In the genomic region with DNA sequence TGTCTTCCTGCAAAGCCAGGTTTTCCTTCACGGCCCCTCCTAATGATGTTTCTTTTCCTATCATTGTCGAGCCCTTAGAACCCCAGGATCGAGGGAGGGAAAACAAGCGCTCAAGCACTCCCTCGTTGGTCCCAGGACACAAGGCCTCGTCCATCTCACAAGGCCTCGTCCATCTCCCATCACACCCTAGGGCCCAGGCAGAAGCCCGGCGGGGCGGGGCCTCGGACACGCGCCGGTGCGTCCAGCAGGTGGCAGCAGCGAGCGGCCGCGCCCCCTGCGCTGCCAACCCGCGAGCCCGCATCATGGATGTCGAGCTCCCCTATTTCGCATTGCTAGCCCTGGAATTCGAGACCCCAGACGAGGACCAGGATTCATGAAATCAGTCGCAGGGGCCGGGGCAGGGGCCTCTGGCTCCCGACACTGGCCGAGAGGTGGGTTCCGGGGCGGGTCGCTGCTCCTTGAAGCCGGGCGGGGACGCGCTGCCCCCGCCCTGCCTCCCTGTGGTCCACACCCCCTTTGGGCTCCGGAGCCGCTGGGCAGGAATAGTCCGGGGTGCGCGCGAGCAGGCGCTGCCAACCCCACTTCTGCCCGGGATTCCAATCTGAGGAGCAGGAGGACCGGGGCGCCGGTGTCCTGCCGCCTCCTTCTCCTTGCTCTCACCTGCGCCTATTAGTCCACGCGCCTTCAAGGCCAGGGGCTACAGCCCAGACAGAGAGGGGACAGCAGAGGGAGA, we compare ENCODE assay signal across 8 cellular contexts. TPM values are rescaled to one million over a fixed set of nuclear protein-coding genes. Genes with fewer than 3 reads are reported as not detected.
DNase-seq lines count a peak whose midpoint lies in the region; ATAC-seq, FAIRE-seq and TF ChIP-seq lines count a peak whose summit lies in the region.

Gene ABLIM3 (plus strand): TSS at position 270 of the 733 bp plus-strand sequence. CDS start 603 bp downstream, outside the sequence.

- H3K4me2 ChIP-seq in HepG2 (ENCODE audit: low read depth, low read length): peak within 1 kb of the TSS; percentile 88

- H3K79me2 ChIP-seq in HepG2 (ENCODE audit: insufficient read depth, low read length): no peaks in the 10 kb centered on the region

- no peaks in the 10 kb centered on the region for H3K36me3 ChIP-seq in HepG2 (replicated peaks in 1 of 2; ENCODE audit: control insufficient read depth in 1 of 2, insufficient read depth in 2 of 2, low read length in 2 of 2)

- H3K27me3 ChIP-seq in HepG2 (ENCODE audit: control insufficient read depth in 1 of 2, insufficient read depth in 2 of 2, low read length in 2 of 2): peaks cover 0 to 11% of the 10 kb centered on the region in 2 experiments; a peak in 4 of 5 replicates

- peak within 1 kb of the TSS; percentile 63 for H3K9ac ChIP-seq in HepG2 (ENCODE audit: insufficient read depth, low read depth, low read length)

- BruUV-seq in HepG2 (replicated peaks; lab: Mats Ljungman, UMichigan): no TSS peak

- no peak within 1 kb of the TSS for H2AFZ ChIP-seq in HepG2 (ENCODE audit: low read length)

- H3K4me3 ChIP-seq in HepG2 (replicated peaks in 1 of 3; ENCODE audit: insufficient read depth in 1 of 3, low read depth in 2 of 3, low read length in 3 of 3): peak within 1 kb of the TSS; percentile 63 to 82 (median 71)

- no peaks in the 10 kb centered on the region for H3K9me3 ChIP-seq in HepG2 (ENCODE audit: low read length)

- ATAC-seq in HG02759 (IDR thresholded peaks at IDR 0.05; ENCODE audit: unreplicated experiment): peak; percentile 94
- ATAC-seq in HepG2: peak; percentile 89

- 2% methylated on average over 31 of the region's 54 CpGs for WGBS in HepG2 (ENCODE audit: low lambda C conversion rate)

- in situ Hi-C loops in HepG2 (cut with HindIII; ENCODE audit: extremely low pct_ligation_motif_present, low pct_unique_long_range_greater_than_20kb): loop anchor here (5.0 to 25.0 kb wide), 2 partner anchors 86 to 421 kb away; partner anchors contain the start of gene CSNK1A1

- TF ChIP-seq EP300 in HepG2 (IDR thresholded peaks at IDR 0.05; ENCODE audit: low read depth in 2 of 2, low read length in 2 of 2): no peak
- no peak for TF ChIP-seq EP300 in HepG2 (CRISPR knock-in tag; IDR thresholded peaks at IDR 0.05; ENCODE audit: borderline replicate concordance)

- intact Hi-C loops in HepG2 (cut with micrococcal nuclease; ENCODE audit: unreplicated experiment): loop anchor here (1.0 to 10.0 kb wide), 4 partner anchors 51 to 423 kb away; no protein-coding TSS in a partner anchor

- POLR2A ChIA-PET in HepG2 (lab: Yijun Ruan, JAX): interaction anchor here (0.6 to 4.9 kb wide), 7 partner anchors 9 to 87 kb away, joined by 3 to 68 read pairs (median 11); no protein-coding TSS in a partner anchor

- H3K27ac ChIP-seq in HepG2 (ENCODE audit: extremely low read length, insufficient read depth, low read length): no peak within 1 kb of the TSS

- no peak for TF ChIP-seq POLR2A in HepG2 (IDR thresholded peaks at IDR 0.05; ENCODE audit: insufficient read depth in 1 of 2, low read depth in 2 of 2, low read length in 2 of 2)

- TF ChIP-seq RAD21 in HepG2 (CRISPR knock-in tag; IDR thresholded peaks at IDR 0.05): peak; percentile 90

- H4K20me1 ChIP-seq in HepG2 (ENCODE audit: insufficient read depth, low read length): no peaks in the 10 kb centered on the region

- DNase-seq in NCI-H1092 treated with DMSO at 0.1 percent for 48 hours (lab: John Stamatoyannopoulos, UW) (peak; percentile 29), NCI-H1092 (lab: John Stamatoyannopoulos, UW) (no peak), NCI-H2171 treated with DMSO at 0.1 percent for 48 hours (lab: John Stamatoyannopoulos, UW) (peak; percentile 23), dermis blood vessel endothelial cell (peak; percentile 84), HepG2 (ENCODE audit: low spot score) (no peak)
- peak; percentile 46 to 54 for DNase-seq in activated CD4-positive, alpha-beta T cell treated with anti-CD3 and anti-CD28 coated beads, Interleukin-2, amount 50 U/mL, for 4 hours
- DNase-seq in stimulated activated CD4-positive, alpha-beta T cell treated with anti-CD3 and anti-CD28 coated beads, Interleukin-2, amount 100 ng/mL, for 4 hours (ENCODE audit: low read depth): peak; percentile 43

- peak; percentile 87 for TF ChIP-seq CTCF in HepG2 (CRISPR knock-in tag; IDR thresholded peaks at IDR 0.05)

- peak; percentile 32 for FAIRE-seq in HepG2 (lab: Jason Lieb, UNC)

- CTCF ChIA-PET in HepG2 (lab: Yijun Ruan, JAX; ENCODE audit: low intra/inter-chr PET ratio, low total read pairs): interaction anchor here (1.0 to 3.2 kb wide), 5 partner anchors 9 to 128 kb away, joined by 3 to 45 read pairs (median 5); no protein-coding TSS in a partner anchor

- H3K4me1 ChIP-seq in HepG2 (ENCODE audit: insufficient read depth, low read length): peaks cover 46% of the 10 kb centered on the region

TF ChIP-seq in HepG2, 621 proteins besides CTCF, POLR2A, EP300 and RAD21 (continues in another document):
- TF ChIP-seq ZNF354B (CRISPR knock-in tag; IDR thresholded peaks at IDR 0.05): no peak
- no peak for TF ChIP-seq LCORL (IDR thresholded peaks at IDR 0.05)
- peak; percentile 39 for TF ChIP-seq LCORL (CRISPR knock-in tag; IDR thresholded peaks at IDR 0.05)
- TF ChIP-seq ZNF530 (CRISPR knock-in tag; IDR thresholded peaks at IDR 0.05; ENCODE audit: low read depth): no peak
- no peak for TF ChIP-seq ZFP36 (IDR thresholded peaks at IDR 0.05; ENCODE audit: borderline replicate concordance, low read depth, low read length, partially characterized antibody)
- TF ChIP-seq PAX8 (CRISPR knock-in tag; IDR thresholded peaks at IDR 0.05; ENCODE audit: borderline replicate concordance): 0 out of 2 replicates have a peak, but pooled peaks have one; percentile 35
- TF ChIP-seq NR2F1 (CRISPR knock-in tag; IDR thresholded peaks at IDR 0.05): no peak
- TF ChIP-seq, protein P1, sequence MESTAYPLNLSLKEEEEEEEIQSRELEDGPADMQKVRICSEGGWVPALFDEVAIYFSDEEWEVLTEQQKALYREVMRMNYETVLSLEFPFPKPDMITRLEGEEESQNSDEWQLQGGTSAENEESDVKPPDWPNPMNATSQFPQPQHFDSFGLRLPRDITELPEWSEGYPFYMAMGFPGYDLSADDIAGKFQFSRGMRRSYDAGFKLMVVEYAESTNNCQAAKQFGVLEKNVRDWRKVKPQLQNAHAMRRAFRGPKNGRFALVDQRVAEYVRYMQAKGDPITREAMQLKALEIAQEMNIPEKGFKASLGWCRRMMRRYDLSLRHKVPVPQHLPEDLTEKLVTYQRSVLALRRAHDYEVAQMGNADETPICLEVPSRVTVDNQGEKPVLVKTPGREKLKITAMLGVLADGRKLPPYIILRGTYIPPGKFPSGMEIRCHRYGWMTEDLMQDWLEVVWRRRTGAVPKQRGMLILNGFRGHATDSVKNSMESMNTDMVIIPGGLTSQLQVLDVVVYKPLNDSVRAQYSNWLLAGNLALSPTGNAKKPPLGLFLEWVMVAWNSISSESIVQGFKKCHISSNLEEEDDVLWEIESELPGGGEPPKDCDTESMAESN (CRISPR knock-in tag; conservative IDR thresholded peaks at IDR 0.05): peak; percentile 63; the same call in 1 of the 2 replicates
- no peak for TF ChIP-seq ZFP41 (CRISPR knock-in tag; IDR thresholded peaks at IDR 0.05; ENCODE audit: borderline replicate concordance)
- 0 out of 2 replicates have a peak, but pooled peaks have one; percentile 9 for TF ChIP-seq RARA (CRISPR knock-in tag; IDR thresholded peaks at IDR 0.05)
- TF ChIP-seq FOXP4 (CRISPR knock-in tag; IDR thresholded peaks at IDR 0.05): peak; percentile 56; the same call in 1 of the 2 replicates
- TF ChIP-seq MIXL1 (CRISPR knock-in tag; IDR thresholded peaks at IDR 0.05): 0 out of 2 replicates have a peak, but pooled peaks have one; percentile 44
- no peak for TF ChIP-seq ZSCAN25 (CRISPR knock-in tag; IDR thresholded peaks at IDR 0.05)

RNA-seq across cellular contexts. Expression of gene ABLIM3, which starts in this region (rescaled TPM):
- total RNA-seq in dermis blood vessel endothelial cell (29.8 and 41.3 TPM in 2 replicates), HepG2 (2016; rRNA removed; fragmentation: Illumina TruSeq; extraction: Trizol) (0.53 and 0.67 TPM in 2 replicates)
- total RNA-seq in HepG2 (2016; cell fraction: cytosol; rRNA removed; fragmentation: Illumina TruSeq; extraction: Trizol; ENCODE audit: low read depth): 0.26 and 0.61 TPM in 2 replicates
- 0.61 and 0.63 TPM in 2 replicates for total RNA-seq in HepG2 (2016; cell fraction: insoluble cytoplasmic fraction; rRNA removed; fragmentation: Illumina TruSeq; extraction: Trizol)
- total RNA-seq in HepG2 (2016; cell fraction: membrane; rRNA removed; fragmentation: Illumina TruSeq; extraction: Trizol): 0.90 and 0.93 TPM in 2 replicates
- 0.72 and 1.0 TPM in 2 replicates for total RNA-seq in HepG2 (2016; cell fraction: nucleus; rRNA removed; fragmentation: Illumina TruSeq; extraction: Trizol)
- 6.3 and 9.7 TPM in 2 replicates for polyA plus RNA-seq in HepG2 (2011; rRNA removed)
- 4.9 and 6.0 TPM in 2 replicates for polyA plus RNA-seq in HepG2 (2011; cell fraction: cytosol; rRNA removed)
- 24.1 and 26.3 TPM in 2 replicates for polyA plus RNA-seq in HepG2 (2011; cell fraction: nucleus; rRNA removed)
- 10.3 and 13.7 TPM in 2 replicates for polyA plus RNA-seq in HepG2 (2012)
- polyA plus RNA-seq in HepG2 (2016; cell fraction: cytosol; fragmentation: Illumina TruSeq; extraction: Trizol; ENCODE audit: low read depth): 0.49 and 0.66 TPM in 2 replicates
- 0.87 and 1.1 TPM in 2 replicates for polyA plus RNA-seq in HepG2 (2016; cell fraction: insoluble cytoplasmic fraction; fragmentation: Illumina TruSeq; extraction: Trizol; ENCODE audit: low read depth)
- 1.1 and 1.4 TPM in 2 replicates for polyA plus RNA-seq in HepG2 (2016; cell fraction: membrane; fragmentation: Illumina TruSeq; extraction: Trizol; ENCODE audit: low read depth)
- 1.6 and 2.5 TPM in 2 replicates for polyA plus RNA-seq in HepG2 (2016; cell fraction: nucleus; fragmentation: Illumina TruSeq; extraction: Trizol; ENCODE audit: insufficient read depth, low read depth)
- polyA minus RNA-seq in HepG2 (2011; rRNA and poly(A)+ RNA removed; ENCODE audit: low replicate concordance): 3.1 and 22.0 TPM in 2 replicates
- polyA minus RNA-seq in HepG2 (2011; cell fraction: cytosol; rRNA and poly(A)+ RNA removed): 2.4 and 4.0 TPM in 2 replicates
- 15.7 and 24.0 TPM in 2 replicates for polyA minus RNA-seq in HepG2 (2011; cell fraction: nucleus; rRNA and poly(A)+ RNA removed)

Comparison
In these comparisons a context has a peak if more than half of its experiments do, and no peak if none do; other contexts are left out.
1. RNA of gene ABLIM3 (total RNA-seq): 29.8 to 41.3 TPM in dermis blood vessel endothelial cell; 0.26 to 1.0 TPM in HepG2; every median in the first group is over 10 times any median in the second.
2. DNase-seq: peak in NCI-H1092 treated with DMSO at 0.1 percent for 48 hours (single experiment), NCI-H2171 treated with DMSO at 0.1 percent for 48 hours (single experiment), activated CD4-positive, alpha-beta T cell treated with anti-CD3 and anti-CD28 coated beads, Interleukin-2, amount 50 U/mL, for 4 hours (2 of 2), dermis blood vessel endothelial cell (single experiment) and stimulated activated CD4-positive, alpha-beta T cell treated with anti-CD3 and anti-CD28 coated beads, Interleukin-2, amount 100 ng/mL, for 4 hours (single experiment); none in NCI-H1092 (single experiment) and HepG2 (single experiment).